Comparison of ENCODE assay signal across 12 cellular contexts in the genomic region with DNA sequence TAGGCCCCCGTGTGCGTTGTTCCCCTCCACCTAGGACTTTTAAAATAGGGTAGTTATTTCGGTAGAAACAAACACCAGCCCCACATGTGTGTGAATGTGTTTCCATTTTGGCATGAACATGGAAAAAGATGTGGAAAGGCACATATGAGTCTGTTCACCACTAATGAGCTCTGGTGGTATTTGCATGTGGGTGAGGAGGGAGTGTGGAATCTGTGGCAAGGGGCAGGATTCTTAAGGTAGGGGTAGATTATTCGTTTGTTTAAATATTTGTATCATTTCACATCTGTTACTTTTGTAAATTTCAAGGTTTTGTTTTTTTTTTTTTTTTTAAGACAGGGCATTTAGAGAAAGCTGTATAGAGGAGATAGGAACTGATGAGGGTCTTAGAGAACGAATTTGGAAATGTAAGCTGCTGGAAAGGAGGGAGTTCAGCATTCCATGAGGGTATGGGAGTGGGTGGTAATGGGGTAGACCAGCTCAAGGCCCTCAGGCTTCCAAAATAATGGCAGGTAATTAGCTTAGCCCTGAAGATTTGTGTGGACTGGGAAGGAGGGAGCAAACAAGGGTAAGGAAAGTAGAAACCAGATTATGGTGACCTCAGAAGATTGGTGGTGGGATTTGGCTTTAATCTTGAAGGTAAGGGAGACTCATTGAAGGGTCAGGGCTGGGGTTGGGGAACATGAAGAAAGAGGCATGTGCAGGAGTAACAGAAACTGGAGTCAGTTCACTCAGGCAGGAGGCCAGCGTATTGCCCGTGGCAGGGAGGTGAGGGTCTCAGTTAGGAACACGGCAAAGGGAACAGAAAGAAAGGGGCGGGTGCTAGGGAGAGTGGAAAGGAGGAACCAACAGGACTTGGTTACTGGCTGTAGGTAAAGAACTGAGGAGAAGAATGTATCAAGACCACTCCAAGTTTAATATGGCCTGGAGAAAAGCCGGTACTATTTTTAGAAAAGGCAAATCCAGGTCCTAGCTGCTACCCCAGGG.
DNase-seq lines count a peak whose midpoint lies in the region; ATAC-seq and TF ChIP-seq lines count a peak whose summit lies in the region.
"Had no signal": no experiment of that assay in that cellular context is flagged by ENCODE, and none has a peak within 500 bp of the region (broad histone marks: within the 10 kb centered on the region; RNA-seq: fewer than 3 reads in every experiment).

No MANE protein-coding gene starts in this region.

- H3K9me3 Mint-ChIP-seq in CD4-positive, CD25-positive, alpha-beta regulatory T cell = no peaks in the 10 kb centered on the region
- H3K9me3 Mint-ChIP-seq in osteocyte (ENCODE audit: unreplicated experiment) = no peaks in the 10 kb centered on the region

- peak overlapping the region; percentile 96 to 100 (median 100) for H3K27ac Mint-ChIP-seq in CD4-positive, CD25-positive, alpha-beta regulatory T cell
- peak overlapping the region; percentile 56 for H3K27ac Mint-ChIP-seq in osteocyte (ENCODE audit: unreplicated experiment)

- no peaks in the 10 kb centered on the region for H3K36me3 ChIP-seq in CD4-positive, CD25-positive, alpha-beta regulatory T cell (ENCODE audit: control insufficient read depth, insufficient read depth, low read length)

- no peak for DNase-seq in CD4-positive, CD25-positive, alpha-beta regulatory T cell
- DNase-seq in NCI-H82 (lab: John Stamatoyannopoulos, UW) = peak; percentile 65
- DNase-seq in coronary artery (ENCODE audit: low spot score) = no peak
- DNase-seq in osteocyte (ENCODE audit: extremely low spot score, unreplicated experiment) = no peak
- DNase-seq in glomerular visceral epithelial cell (ENCODE audit: extremely low spot score) = no peak
- DNase-seq: activated T-cell treated with anti-CD3 and anti-CD28 coated beads, Interleukin-2, amount 50 U/mL, for 48 hours; NCI-H1436; small intestine had no signal

- peaks cover 12 to 71% (median 45%) of the 10 kb centered on the region in 4 donors for H3K4me1 Mint-ChIP-seq in CD4-positive, CD25-positive, alpha-beta regulatory T cell
- peaks cover 17% of the 10 kb centered on the region for H3K4me1 Mint-ChIP-seq in osteocyte (ENCODE audit: unreplicated experiment)

- H3K4me3 ChIP-seq in CD4-positive, CD25-positive, alpha-beta regulatory T cell (ENCODE audit: low read depth, low read length) = no peak overlapping the region
- H3K4me3 ChIP-seq in coronary artery = no peak overlapping the region
- H3K4me3 ChIP-seq: heart left ventricle had no signal

- H3K4me3 Mint-ChIP-seq in CD4-positive, CD25-positive, alpha-beta regulatory T cell = peak overlapping the region in 3 of 4 donors; percentile 61 to 79 (median 72)
- no peak overlapping the region for H3K4me3 Mint-ChIP-seq in osteocyte (ENCODE audit: unreplicated experiment)

- H3K27me3 ChIP-seq in CD4-positive, CD25-positive, alpha-beta regulatory T cell (ENCODE audit: control insufficient read depth, insufficient read depth, low read length) = no peaks in the 10 kb centered on the region
- H3K27me3 ChIP-seq: heart left ventricle had no signal

- TF ChIP-seq CTCF in coronary artery (IDR thresholded peaks at IDR 0.05) (no peak), osteocyte (IDR thresholded peaks at IDR 0.05) (no peak)

- peaks cover 2% of the 10 kb centered on the region for H3K36me3 Mint-ChIP-seq in CD4-positive, CD25-positive, alpha-beta regulatory T cell
- no peaks in the 10 kb centered on the region for H3K36me3 Mint-ChIP-seq in osteocyte (ENCODE audit: unreplicated experiment)

- H3K27me3 Mint-ChIP-seq in CD4-positive, CD25-positive, alpha-beta regulatory T cell = no peaks in the 10 kb centered on the region
- no peaks in the 10 kb centered on the region for H3K27me3 Mint-ChIP-seq in osteocyte (ENCODE audit: unreplicated experiment)

- peaks cover 72% of the 10 kb centered on the region for H3K4me1 ChIP-seq in CD4-positive, CD25-positive, alpha-beta regulatory T cell (ENCODE audit: control insufficient read depth, insufficient read depth, low read length, poor library complexity, severe bottlenecking)

- ATAC-seq in CD4-positive, CD25-positive, alpha-beta regulatory T cell (ENCODE audit: low read depth in 2 of 2) = no peak
- ATAC-seq in HG03135 (IDR thresholded peaks at IDR 0.05; ENCODE audit: unreplicated experiment) (no peak), HG02759 (IDR thresholded peaks at IDR 0.05; ENCODE audit: unreplicated experiment) (no peak), HG03571 (IDR thresholded peaks at IDR 0.05; ENCODE audit: unreplicated experiment) (no peak)
- ATAC-seq: heart left ventricle had no signal

- H3K27ac ChIP-seq in CD4-positive, CD25-positive, alpha-beta regulatory T cell (ENCODE audit: insufficient read depth, low read length, poor library complexity, severe bottlenecking) = no peak overlapping the region
- peak overlapping the region; percentile 75 to 100 for H3K27ac ChIP-seq in coronary artery

- no peaks in the 10 kb centered on the region for H3K9me3 ChIP-seq in CD4-positive, CD25-positive, alpha-beta regulatory T cell (ENCODE audit: control insufficient read depth in 2 of 2, low read length in 2 of 2)
- H3K9me3 ChIP-seq: heart left ventricle had no signal
